Comparison of ENCODE assay signal across 8 cellular contexts in genomic region chr22:39148727-39149535, GRCh38. TPM values are rescaled to one million over a fixed set of nuclear protein-coding genes. Genes with fewer than 3 reads are reported as not detected.
DNase-seq lines count a peak whose midpoint lies in the region; ATAC-seq, FAIRE-seq and TF ChIP-seq lines count a peak whose summit lies in the region.

No MANE protein-coding gene starts in this region.

- H3K9me3 ChIP-seq in hepatocyte (ENCODE audit: low read depth) = no peaks in the 10 kb centered on the region

- no peak for TF ChIP-seq CTCF in hepatocyte (IDR thresholded peaks at IDR 0.05; ENCODE audit: poor library complexity)

- FAIRE-seq in urothelium cell line (lab: Jason Lieb, UNC) (no peak), H54 (lab: Jason Lieb, UNC) (no peak)

- H3K36me3 Mint-ChIP-seq in IgD-negative memory B cell = no peaks in the 10 kb centered on the region

- no peak overlapping the region for H3K27ac ChIP-seq in hepatocyte

- WGBS in hepatocyte (ENCODE audit: low lambda C conversion rate, missing lambda C conversion rate) = 81% methylated on average over 9 of the region's 9 CpGs

- H3K27me3 ChIP-seq in hepatocyte = peaks cover 9% of the 10 kb centered on the region

- H3K36me3 ChIP-seq in hepatocyte (replicated peaks; ENCODE audit: insufficient read depth, low read depth) = no peaks in the 10 kb centered on the region

- peaks cover 41 to 52% (median 44%) of the 10 kb centered on the region in 3 donors for H3K4me1 Mint-ChIP-seq in IgD-negative memory B cell

- no peak overlapping the region for H3K4me2 ChIP-seq in hepatocyte

- H3K9me3 Mint-ChIP-seq in IgD-negative memory B cell = no peaks in the 10 kb centered on the region

- no peak for ATAC-seq in HG03135 (IDR thresholded peaks at IDR 0.05; ENCODE audit: unreplicated experiment)

- H3K27me3 Mint-ChIP-seq in IgD-negative memory B cell = peaks cover 5% of the 10 kb centered on the region

- peak overlapping the region; percentile 98 to 99 (median 98) for H3K27ac Mint-ChIP-seq in IgD-negative memory B cell

- H2AFZ ChIP-seq in hepatocyte = no peak overlapping the region

- peak overlapping the region; percentile 67 to 91 (median 76) for H3K4me3 Mint-ChIP-seq in IgD-negative memory B cell

- no peaks in the 10 kb centered on the region for H3K79me2 ChIP-seq in hepatocyte

- H4K20me1 ChIP-seq in hepatocyte (ENCODE audit: insufficient read depth, poor library complexity, severe bottlenecking) = no peaks in the 10 kb centered on the region

- DNase-seq in activated T-cell treated with anti-CD3 and anti-CD28 coated beads, Interleukin-2, amount 50 U/mL, for 48 hours = peak; percentile 80 to 84
- DNase-seq in hepatocyte (ENCODE audit: low spot score) = peak; percentile 22
- peak; percentile 44 to 68 (median 46) for DNase-seq in stimulated activated CD4-positive, alpha-beta T cell treated with anti-CD3 and anti-CD28 coated beads, TNF-alpha, amount 100 ng/mL, for 24 hours (ENCODE audit: low read depth in 3 of 3)
- DNase-seq in urothelium cell line (ENCODE audit: low spot score) = no peak
- no peak for DNase-seq in NCI-H187 (lab: John Stamatoyannopoulos, UW)
- DNase-seq in H54 (ENCODE audit: insufficient read length, low spot score) = no peak

- H3K4me1 ChIP-seq in hepatocyte (ENCODE audit: insufficient read depth) = peaks cover 17% of the 10 kb centered on the region

- H3K4me3 ChIP-seq in hepatocyte = no peak overlapping the region

- TF ChIP-seq POLR2A in H54 (IDR thresholded peaks at IDR 0.05; ENCODE audit: low read depth, low read length) = no peak

- H3K9me2 ChIP-seq in hepatocyte (replicated peaks; ENCODE audit: insufficient read depth) = no peaks in the 10 kb centered on the region

RNA-seq across cellular contexts. Expression of gene CBX7, which starts 3.5 kb away (rescaled TPM):
- polyA plus RNA-seq in IgD-negative memory B cell = 35.4 TPM
- 3.2 and 9.6 TPM in 2 replicates for total RNA-seq in hepatocyte
- polyA plus RNA-seq in hepatocyte = 4.2 and 9.5 TPM in 2 replicates

RNA-seq across cellular contexts. Expression of gene APOBEC3H, which starts 51.9 kb away (rescaled TPM):
- polyA plus RNA-seq in IgD-negative memory B cell (0.48 TPM), hepatocyte (not detected in 2 replicates)
- not detected in 2 replicates for total RNA-seq in hepatocyte

Comparison
In these comparisons a context has a peak if more than half of its experiments do, and no peak if none do; other contexts are left out.
1. DNase-seq: peak in activated T-cell treated with anti-CD3 and anti-CD28 coated beads, Interleukin-2, amount 50 U/mL, for 48 hours (2 of 2), hepatocyte (single experiment) and stimulated activated CD4-positive, alpha-beta T cell treated with anti-CD3 and anti-CD28 coated beads, TNF-alpha, amount 100 ng/mL, for 24 hours (3 of 3); none in urothelium cell line (single experiment), NCI-H187 (0 of 2) and H54 (single experiment).